Comparison of ENCODE assay signal across 1 cellular context in the genomic region with DNA sequence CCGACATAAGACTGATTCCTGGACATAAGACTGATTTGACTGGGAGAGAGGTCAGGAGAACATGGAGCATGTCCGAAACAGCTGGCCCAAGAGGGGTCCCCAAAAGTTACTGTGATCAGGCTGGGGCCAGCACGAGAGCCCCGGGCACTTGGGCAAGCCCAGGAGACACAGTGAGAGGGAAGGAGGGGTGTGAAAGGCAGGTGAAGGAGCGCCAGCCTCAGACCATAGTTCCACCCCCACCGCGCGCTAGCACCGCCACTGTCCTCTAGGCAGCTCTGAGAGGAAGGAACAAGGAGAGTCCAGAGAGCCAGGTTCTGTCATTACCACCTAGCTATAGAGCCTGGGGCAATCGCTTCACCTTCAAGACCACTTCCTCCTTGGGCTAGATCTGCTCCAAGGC.
TF ChIP-seq lines count a peak whose summit lies in the region.

No MANE protein-coding gene starts in this region.

TF ChIP-seq in H1, 55 proteins besides CTCF, POLR2A, EP300 and RAD21:
- no peak for TF ChIP-seq SIRT6 (IDR thresholded peaks at IDR 0.05; ENCODE audit: low read length)
- TF ChIP-seq TEAD4 (IDR thresholded peaks at IDR 0.05; ENCODE audit: low read depth, low read length), result no peak
- TF ChIP-seq HDAC6 (IDR thresholded peaks at IDR 0.05; ENCODE audit: low read depth, low read length), result no peak
- TF ChIP-seq RBBP5 (IDR thresholded peaks at IDR 0.05; ENCODE audit: borderline replicate concordance, low read depth, low read length), result no peak
- no peak for TF ChIP-seq EGR1 (IDR thresholded peaks at IDR 0.05; ENCODE audit: borderline replicate concordance, low read depth, low read length)
- no peak for TF ChIP-seq ASH2L (IDR thresholded peaks at IDR 0.05; ENCODE audit: low read length)
- TF ChIP-seq TCF12 (IDR thresholded peaks at IDR 0.05; ENCODE audit: low read depth, low read length), result no peak
- TF ChIP-seq PHF8 (conservative IDR thresholded peaks at IDR 0.05; ENCODE audit: low read depth, low read length), result no peak
- no peak for TF ChIP-seq BCL11A (IDR thresholded peaks at IDR 0.05; ENCODE audit: low read depth in 2 of 2, low read length in 2 of 2)
- TF ChIP-seq, protein P1, sequence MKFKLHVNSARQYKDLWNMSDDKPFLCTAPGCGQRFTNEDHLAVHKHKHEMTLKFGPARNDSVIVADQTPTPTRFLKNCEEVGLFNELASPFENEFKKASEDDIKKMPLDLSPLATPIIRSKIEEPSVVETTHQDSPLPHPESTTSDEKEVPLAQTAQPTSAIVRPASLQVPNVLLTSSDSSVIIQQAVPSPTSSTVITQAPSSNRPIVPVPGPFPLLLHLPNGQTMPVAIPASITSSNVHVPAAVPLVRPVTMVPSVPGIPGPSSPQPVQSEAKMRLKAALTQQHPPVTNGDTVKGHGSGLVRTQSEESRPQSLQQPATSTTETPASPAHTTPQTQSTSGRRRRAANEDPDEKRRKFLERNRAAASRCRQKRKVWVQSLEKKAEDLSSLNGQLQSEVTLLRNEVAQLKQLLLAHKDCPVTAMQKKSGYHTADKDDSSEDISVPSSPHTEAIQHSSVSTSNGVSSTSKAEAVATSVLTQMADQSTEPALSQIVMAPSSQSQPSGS (IDR thresholded peaks at IDR 0.05; ENCODE audit: low read length), result no peak
- no peak for TF ChIP-seq CHD7 (IDR thresholded peaks at IDR 0.05; ENCODE audit: insufficient replicate concordance, low read length)
- no peak for TF ChIP-seq SP4 (IDR thresholded peaks at IDR 0.05; ENCODE audit: low read length)
- TF ChIP-seq BRCA1 (IDR thresholded peaks at IDR 0.05; ENCODE audit: low read depth, low read length), result no peak
TF ChIP-seq in H1: peak in this region for 0.
